In the genomic region with DNA sequence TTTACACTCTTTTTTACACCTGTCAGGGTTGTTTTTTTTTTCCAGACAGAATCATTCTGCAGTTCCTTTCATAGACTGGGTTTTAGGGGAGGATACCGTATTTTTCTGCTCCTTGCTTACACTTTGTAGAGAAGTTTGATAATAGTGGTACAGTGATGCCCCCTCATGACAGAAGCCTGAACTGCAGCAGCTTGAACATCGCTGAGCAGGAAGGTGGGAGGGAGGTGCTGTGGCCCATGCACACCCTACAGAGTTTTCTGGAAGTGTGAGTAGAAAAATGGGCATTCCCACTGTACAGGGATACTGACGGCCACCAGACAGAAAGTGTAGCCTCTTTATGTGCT, we compare ENCODE assay signal across 8 cellular contexts. TPM values are rescaled to one million over a fixed set of nuclear protein-coding genes. Genes with fewer than 3 reads are reported as not detected.
DNase-seq lines count a peak whose midpoint lies in the region; ATAC-seq and TF ChIP-seq lines count a peak whose summit lies in the region.

No MANE protein-coding gene starts in this region.

- no peaks in the 10 kb centered on the region for H3K9me3 ChIP-seq in Caco-2
- H3K9me3 ChIP-seq in subcutaneous abdominal adipose tissue (ENCODE audit: control insufficient read depth in 5 of 5, low read length in 5 of 5) = no peaks in the 10 kb centered on the region

- no peak overlapping the region for H3K4me3 Mint-ChIP-seq in Caco-2 (ENCODE audit: unreplicated experiment)
- peak overlapping the region; percentile 91 for H3K4me3 Mint-ChIP-seq in activated T-cell treated with anti-CD3 and anti-CD28 coated beads, Interleukin-2, amount 50 U/mL, for 4 hours

- H3K4me1 ChIP-seq in Caco-2 (peaks cover 11% of the 10 kb centered on the region; the same call in 1 of the 2 replicates), subcutaneous abdominal adipose tissue (ENCODE audit: control insufficient read depth in 5 of 5, insufficient read depth in 5 of 5, low read length in 5 of 5) (peaks cover 0 to 4% (median 3%) of the 10 kb centered on the region in 5 donors)

- no peaks in the 10 kb centered on the region for H3K9me3 Mint-ChIP-seq in Caco-2 (ENCODE audit: unreplicated experiment)
- H3K9me3 Mint-ChIP-seq in activated T-cell treated with anti-CD3 and anti-CD28 coated beads, Interleukin-2, amount 50 U/mL, for 4 hours = no peaks in the 10 kb centered on the region

- CTCF ChIA-PET in Caco-2 (lab: Charles Lee) = interaction anchor here (0.7 to 1.7 kb wide), 6 partner anchors 9 to 254 kb away, joined by 3 to 6 read pairs (median 4); a partner anchor contains a TSS

- no peaks in the 10 kb centered on the region for H3K36me3 ChIP-seq in Caco-2 (ENCODE audit: control insufficient read depth, insufficient read depth, low read length)
- no peaks in the 10 kb centered on the region for H3K36me3 ChIP-seq in subcutaneous abdominal adipose tissue (ENCODE audit: control insufficient read depth in 5 of 5, insufficient read depth in 5 of 5, low read length in 5 of 5)

- H3K4me3 ChIP-seq in Caco-2 (ENCODE audit: low read depth, low read length) (no peak overlapping the region), fibroblast of pulmonary artery (replicated peaks; ENCODE audit: low read depth, low read length) (peak overlapping the region; percentile 35), subcutaneous abdominal adipose tissue (ENCODE audit: low read depth in 1 of 5, low read length in 5 of 5) (peak overlapping the region; percentile 36 to 64 (median 49))

- H3K9ac ChIP-seq in subcutaneous abdominal adipose tissue (ENCODE audit: low read length in 5 of 5) = no peak overlapping the region

- no peaks in the 10 kb centered on the region for H3K27me3 ChIP-seq in Caco-2 (replicated peaks; ENCODE audit: control insufficient read depth, insufficient read depth, low read length)
- peaks cover 0 to 8% (median 3%) of the 10 kb centered on the region in 5 donors for H3K27me3 ChIP-seq in subcutaneous abdominal adipose tissue (ENCODE audit: control insufficient read depth in 5 of 5, insufficient read depth in 4 of 5, low read length in 5 of 5)

- intact Hi-C loops in Caco-2 (cut with micrococcal nuclease; ENCODE audit: unreplicated experiment) = loop anchor here (1.0 to 5.0 kb wide), 4 partner anchors 102 to 253 kb away; no protein-coding TSS in a partner anchor

- POLR2A ChIA-PET in Caco-2 (lab: Charles Lee) = no interaction called here

- ATAC-seq in GM19468 (IDR thresholded peaks at IDR 0.05; ENCODE audit: extremely low read depth, unreplicated experiment) = peak; percentile 70
- ATAC-seq in activated T-cell treated with anti-CD3 and anti-CD28 coated beads, Interleukin-2, amount 50 U/mL, for 4 hours = peak; percentile 85 to 86

- peaks cover 2% of the 10 kb centered on the region for H3K36me3 Mint-ChIP-seq in Caco-2 (ENCODE audit: insufficient read depth, unreplicated experiment)
- no peaks in the 10 kb centered on the region for H3K36me3 Mint-ChIP-seq in activated T-cell treated with anti-CD3 and anti-CD28 coated beads, Interleukin-2, amount 50 U/mL, for 4 hours (ENCODE audit: insufficient read depth)

- DNase-seq in Caco-2 (peak; percentile 61 to 78), HS-27A (ENCODE audit: low read depth) (peak; percentile 39), OCI-M2 (lab: John Stamatoyannopoulos, UW; ENCODE audit: unreplicated experiment) (peak; percentile 3), fibroblast of pulmonary artery (ENCODE audit: low read depth) (peak; percentile 86), non-pigmented ciliary epithelial cell (ENCODE audit: low read depth) (peak; percentile 32)
- DNase-seq in activated T-cell treated with anti-CD3 and anti-CD28 coated beads, Interleukin-2, amount 50 U/mL, for 4 hours = peak; percentile 64

- BruUV-seq in Caco-2 (replicated peaks; lab: Mats Ljungman, UMichigan) = no TSS peak

- H3K27ac ChIP-seq in subcutaneous abdominal adipose tissue (ENCODE audit: low read depth, low read length) = no peak overlapping the region

- H3K4me1 Mint-ChIP-seq in Caco-2 (ENCODE audit: low read depth, unreplicated experiment) = peaks cover 35% of the 10 kb centered on the region
- H3K4me1 Mint-ChIP-seq in activated T-cell treated with anti-CD3 and anti-CD28 coated beads, Interleukin-2, amount 50 U/mL, for 4 hours (ENCODE audit: low read depth) = peaks cover 23% of the 10 kb centered on the region

- H3K27me3 Mint-ChIP-seq in Caco-2 (ENCODE audit: insufficient read depth, unreplicated experiment) = no peaks in the 10 kb centered on the region
- H3K27me3 Mint-ChIP-seq in activated T-cell treated with anti-CD3 and anti-CD28 coated beads, Interleukin-2, amount 50 U/mL, for 4 hours (ENCODE audit: low read depth) = no peaks in the 10 kb centered on the region

- TF ChIP-seq CTCF in Caco-2 (IDR thresholded peaks at IDR 0.05; ENCODE audit: insufficient read depth in 1 of 2, low read depth in 1 of 2, low read length in 1 of 2, severe bottlenecking in 1 of 2, unreplicated experiment in 1 of 2) = peak; percentile 59 to 76
- TF ChIP-seq CTCF in fibroblast of pulmonary artery (IDR thresholded peaks at IDR 0.05; ENCODE audit: low read length, missing control alignments) = peak; percentile 72

- H3K27ac Mint-ChIP-seq in Caco-2 (ENCODE audit: unreplicated experiment) = no peak overlapping the region

RNA-seq across cellular contexts. Expression of a gene that starts 54.5 kb away (rescaled TPM):
- total RNA-seq in Caco-2 (2022) = not detected in 2 replicates
- under 1 TPM in 2 of 3 donors, not detected in 1; 0.13 to 0.14 TPM for total RNA-seq in activated T-cell treated with anti-CD3 and anti-CD28 coated beads, Interleukin-2, amount 50 U/mL, for 4 hours

Comparison
In these comparisons a context has a peak if more than half of its experiments do, and no peak if none do; other contexts are left out.
1. DNase-seq: peak in every context shown above with its lines; median percentile 86 in fibroblast of pulmonary artery; 70 in Caco-2; 64 in activated T-cell treated with anti-CD3 and anti-CD28 coated beads, Interleukin-2, amount 50 U/mL, for 4 hours; 39 in HS-27A; 32 in non-pigmented ciliary epithelial cell; 3 in OCI-M2.